ENCODE assay signal across 10 cellular contexts in the genomic region with DNA sequence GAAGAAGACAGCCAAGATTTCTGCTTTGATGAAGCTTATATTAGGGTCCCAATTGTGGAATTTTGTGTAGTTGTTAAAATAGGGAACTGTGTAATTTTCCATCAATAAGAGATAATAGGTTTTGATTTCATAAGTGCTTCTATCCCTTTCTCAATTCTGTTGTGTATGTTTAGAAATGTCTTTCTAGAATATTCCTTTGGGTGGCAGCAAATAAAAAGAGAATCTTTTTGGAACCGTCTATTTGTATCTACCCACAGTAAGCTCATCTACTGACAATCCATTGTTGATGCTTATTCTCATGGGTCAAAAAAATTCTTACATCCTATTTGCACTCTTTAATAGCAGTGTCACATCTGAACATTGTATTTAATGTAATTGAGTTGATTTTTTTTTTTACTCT.
A peak's percentile ranks its signal among the peaks of the same experiment; 100 is the strongest.
DNase-seq lines count a peak whose midpoint lies in the region; ATAC-seq, FAIRE-seq and TF ChIP-seq lines count a peak whose summit lies in the region.
"Had no signal": no experiment of that assay in that cellular context is flagged by ENCODE, and none has a peak within 500 bp of the region (broad histone marks: within the 10 kb centered on the region; RNA-seq: fewer than 3 reads in every experiment).

No MANE protein-coding gene starts in this region.

- intact Hi-C loops in kidney (cut with DNase I) (no loop called here), sciatic nerve (cut with DNase I) (loop anchor here (10.0 kb wide), 1 partner anchor 1179 kb away; no protein-coding TSS in a partner anchor)

- peak; percentile 1 for TF ChIP-seq CTCF in kidney (IDR thresholded peaks at IDR 0.05; ENCODE audit: borderline replicate concordance, extremely low read depth, insufficient read depth)

- no peak overlapping the region for H3K27ac ChIP-seq in kidney (ENCODE audit: low read depth in 2 of 2, low read length in 2 of 2)

- H3K36me3 ChIP-seq in kidney (ENCODE audit: control insufficient read depth in 1 of 2, insufficient read depth in 2 of 2, low read length in 2 of 2), result no peaks in the 10 kb centered on the region

- DNase-seq in EL (peak; percentile 4), NCI-H69 (lab: John Stamatoyannopoulos, UW) (peak; percentile 26), kidney (no peak), foreskin melanocyte (no peak), sciatic nerve (ENCODE audit: low spot score) (no peak), HTR-8/SVneo (ENCODE audit: insufficient read length, low spot score) (no peak)
- no peak for DNase-seq in activated effector memory CD4-positive, alpha-beta T cell treated with Interleukin-2 at 50 U/mL for 16 hours
- DNase-seq: caudate nucleus had no signal

- no peak overlapping the region for H3K4me3 ChIP-seq in kidney (ENCODE audit: low read length in 2 of 2)

- no peak overlapping the region for H3K9ac ChIP-seq in kidney (ENCODE audit: low read length in 2 of 2)

- H3K4me1 ChIP-seq in kidney (ENCODE audit: control insufficient read depth in 1 of 2, insufficient read depth in 1 of 2, low read depth in 1 of 2, low read length in 2 of 2), result no peaks in the 10 kb centered on the region

- ATAC-seq in HG02588 (IDR thresholded peaks at IDR 0.05; ENCODE audit: unreplicated experiment) (peak; percentile 40), sciatic nerve (no peak)
- ATAC-seq: Right ventricle myocardium inferior had no signal

- FAIRE-seq in kidney (lab: Jason Lieb, UNC), result no peak
- no peak for FAIRE-seq in HTR-8/SVneo (lab: Jason Lieb, UNC)

- no peaks in the 10 kb centered on the region for H3K9me3 ChIP-seq in kidney (ENCODE audit: control insufficient read depth in 1 of 2, low read length in 2 of 2)

Comparison
In these comparisons a context has a peak if more than half of its experiments do, and no peak if none do; other contexts are left out.
1. DNase-seq: peak in EL (single experiment) and NCI-H69 (single experiment); none in kidney (single experiment), activated effector memory CD4-positive, alpha-beta T cell treated with Interleukin-2 at 50 U/mL for 16 hours (single experiment), foreskin melanocyte (single experiment), sciatic nerve (single experiment) and HTR-8/SVneo (single experiment).